ENCODE assay signal across 9 cellular contexts in genomic region chr6:69584913-69585729, GRCh38.
DNase-seq lines count a peak whose midpoint lies in the region; ATAC-seq and TF ChIP-seq lines count a peak whose summit lies in the region.
"Had no signal": no experiment of that assay in that cellular context is flagged by ENCODE, and none has a peak within 500 bp of the region (broad histone marks: within the 10 kb centered on the region; RNA-seq: fewer than 3 reads in every experiment).

No MANE protein-coding gene starts in this region.

- H3K27me3 ChIP-seq in GM06990 (replicated peaks; ENCODE audit: control insufficient read depth, insufficient read depth, low read length) (no peaks in the 10 kb centered on the region), adipocyte (replicated peaks; ENCODE audit: control insufficient read depth, insufficient read depth, low read length) (no peaks in the 10 kb centered on the region)

- H3K4me3 ChIP-seq in GM06990 (replicated peaks; ENCODE audit: low read depth, low read length) (no peak overlapping the region), adipocyte (ENCODE audit: low read length) (no peak overlapping the region)

- no peaks in the 10 kb centered on the region for H3K36me3 Mint-ChIP-seq in activated T-helper 2 cell treated with anti-CD3 and anti-CD28 coated beads, Interferon-gamma antibody, Interleukin-2, Interleukin-4, amounts not matched to agents 10 μg/mL and 5 μg/mL and 100 μg/mL, durations not matched to agents 14 hours and 24 hours and 36 hours (ENCODE audit: low read depth)

- no peak overlapping the region for H3K4me3 Mint-ChIP-seq in stimulated activated naive CD8-positive, alpha-beta T cell treated with anti-CD3 and anti-CD28 coated beads, Interleukin-15, amount 100 ng/mL, for 72 hours
- H3K4me3 Mint-ChIP-seq in activated T-helper 2 cell treated with anti-CD3 and anti-CD28 coated beads, Interferon-gamma antibody, Interleukin-2, Interleukin-4, amounts not matched to agents 10 μg/mL and 5 μg/mL and 100 μg/mL, durations not matched to agents 14 hours and 24 hours and 36 hours (ENCODE audit: low read depth) = no peak overlapping the region
- H3K4me3 Mint-ChIP-seq: dendritic cell treated with granulocyte-macrophage colony-stimulating factor and Interleukin-4, amounts not matched to agents 40 ng/mL and 50 ng/mL, for 4 days had no signal

- H3K4me1 ChIP-seq in adipocyte (ENCODE audit: control insufficient read depth, insufficient read depth, low read length) = no peaks in the 10 kb centered on the region

- peaks cover 37% of the 10 kb centered on the region for H3K27me3 Mint-ChIP-seq in stimulated activated naive CD8-positive, alpha-beta T cell treated with anti-CD3 and anti-CD28 coated beads, Interleukin-15, amount 100 ng/mL, for 72 hours
- H3K27me3 Mint-ChIP-seq in activated T-helper 2 cell treated with anti-CD3 and anti-CD28 coated beads, Interferon-gamma antibody, Interleukin-2, Interleukin-4, amounts not matched to agents 10 μg/mL and 5 μg/mL and 100 μg/mL, durations not matched to agents 14 hours and 24 hours and 36 hours (ENCODE audit: low read depth) = peaks cover 10% of the 10 kb centered on the region
- H3K27me3 Mint-ChIP-seq: dendritic cell treated with granulocyte-macrophage colony-stimulating factor and Interleukin-4, amounts not matched to agents 40 ng/mL and 50 ng/mL, for 4 days had no signal

- intact Hi-C loops in activated T-helper 2 cell treated with anti-CD3 and anti-CD28 coated beads, Interferon-gamma antibody, Interleukin-2, Interleukin-4, amounts not matched to agents 10 μg/mL and 5 μg/mL and 100 μg/mL, durations not matched to agents 14 hours and 24 hours and 36 hours (cut with micrococcal nuclease) = no loop called here

- peak; percentile 92 for ATAC-seq in GM19452 (IDR thresholded peaks at IDR 0.05; ENCODE audit: unreplicated experiment)
- peak; percentile 92 for ATAC-seq in HG03442 (IDR thresholded peaks at IDR 0.05; ENCODE audit: unreplicated experiment)
- peak; percentile 70 for ATAC-seq in stimulated activated naive CD8-positive, alpha-beta T cell treated with anti-CD3 and anti-CD28 coated beads, Interleukin-15, amount 100 ng/mL, for 72 hours

- no peaks in the 10 kb centered on the region for H3K9me3 Mint-ChIP-seq in stimulated activated naive CD8-positive, alpha-beta T cell treated with anti-CD3 and anti-CD28 coated beads, Interleukin-15, amount 100 ng/mL, for 72 hours
- no peaks in the 10 kb centered on the region for H3K9me3 Mint-ChIP-seq in activated T-helper 2 cell treated with anti-CD3 and anti-CD28 coated beads, Interferon-gamma antibody, Interleukin-2, Interleukin-4, amounts not matched to agents 10 μg/mL and 5 μg/mL and 100 μg/mL, durations not matched to agents 14 hours and 24 hours and 36 hours
- H3K9me3 Mint-ChIP-seq: dendritic cell treated with granulocyte-macrophage colony-stimulating factor and Interleukin-4, amounts not matched to agents 40 ng/mL and 50 ng/mL, for 4 days had no signal

- H3K36me3 ChIP-seq in GM06990 (ENCODE audit: control insufficient read depth, insufficient read depth, low read length) (no peaks in the 10 kb centered on the region), adipocyte (ENCODE audit: control insufficient read depth, insufficient read depth, low read length, severe bottlenecking) (no peaks in the 10 kb centered on the region)

- no peak overlapping the region for H3K27ac Mint-ChIP-seq in stimulated activated naive CD8-positive, alpha-beta T cell treated with anti-CD3 and anti-CD28 coated beads, Interleukin-15, amount 100 ng/mL, for 72 hours
- no peak overlapping the region for H3K27ac Mint-ChIP-seq in activated T-helper 2 cell treated with anti-CD3 and anti-CD28 coated beads, Interferon-gamma antibody, Interleukin-2, Interleukin-4, amounts not matched to agents 10 μg/mL and 5 μg/mL and 100 μg/mL, durations not matched to agents 14 hours and 24 hours and 36 hours
- H3K27ac Mint-ChIP-seq: dendritic cell treated with granulocyte-macrophage colony-stimulating factor and Interleukin-4, amounts not matched to agents 40 ng/mL and 50 ng/mL, for 4 days had no signal

- no peaks in the 10 kb centered on the region for H3K9me3 ChIP-seq in adipocyte (ENCODE audit: control insufficient read depth, low read length)

- DNase-seq in GM06990 (ENCODE audit: extremely low read depth, insufficient read length) = peak; percentile 63
- peak; percentile 35 for DNase-seq in adipocyte (ENCODE audit: low read depth)
- peak in 1 of 2 donors; percentile 15 for DNase-seq in stimulated activated naive CD8-positive, alpha-beta T cell treated with anti-CD3 and anti-CD28 coated beads, Interleukin-15, amount 100 ng/mL, for 72 hours
- no peak for DNase-seq in central memory CD4-positive, alpha-beta T cell
- no peak for DNase-seq in activated T-helper 2 cell treated with anti-CD3 and anti-CD28 coated beads, Interferon-gamma antibody, Interleukin-2, Interleukin-4, amounts not matched to agents 10 μg/mL and 5 μg/mL and 100 μg/mL, durations not matched to agents 14 hours and 24 hours and 36 hours (ENCODE audit: low spot score)
- no peak for DNase-seq in SHP77 treated with DMSO at 0.1 percent for 48 hours (lab: John Stamatoyannopoulos, UW)

- TF ChIP-seq CTCF in GM06990 (IDR thresholded peaks at IDR 0.05; ENCODE audit: insufficient read depth, low read length, poor library complexity, severe bottlenecking) = no peak

- no peak overlapping the region for H3K9ac ChIP-seq in adipocyte (ENCODE audit: low read length)

- peaks cover 33% of the 10 kb centered on the region for H3K4me1 Mint-ChIP-seq in stimulated activated naive CD8-positive, alpha-beta T cell treated with anti-CD3 and anti-CD28 coated beads, Interleukin-15, amount 100 ng/mL, for 72 hours
- H3K4me1 Mint-ChIP-seq in activated T-helper 2 cell treated with anti-CD3 and anti-CD28 coated beads, Interferon-gamma antibody, Interleukin-2, Interleukin-4, amounts not matched to agents 10 μg/mL and 5 μg/mL and 100 μg/mL, durations not matched to agents 14 hours and 24 hours and 36 hours (ENCODE audit: low read depth) = peaks cover 8% of the 10 kb centered on the region

Comparison
In these comparisons a context has a peak if more than half of its experiments do, and no peak if none do; other contexts are left out.
1. DNase-seq: peak in GM06990 (single experiment) and adipocyte (single experiment); none in central memory CD4-positive, alpha-beta T cell (single experiment), activated T-helper 2 cell treated with anti-CD3 and anti-CD28 coated beads, Interferon-gamma antibody, Interleukin-2, Interleukin-4, amounts not matched to agents 10 μg/mL and 5 μg/mL and 100 μg/mL, durations not matched to agents 14 hours and 24 hours and 36 hours (single experiment) and SHP77 treated with DMSO at 0.1 percent for 48 hours (single experiment).
2. Peak in every context shown above with its lines, with median percentiles within 50 percentile points of each other: ATAC-seq.